Comparison of ENCODE assay signal across 10 cellular contexts in genomic region chr19:35249848-35250711, GRCh38. TPM values are rescaled to one million over a fixed set of nuclear protein-coding genes. Genes with fewer than 3 reads are reported as not detected.
A peak's percentile ranks its signal among the peaks of the same experiment; 100 is the strongest.
DNase-seq lines count a peak whose midpoint lies in the region; ATAC-seq lines count a peak whose summit lies in the region.
"Had no signal": no experiment of that assay in that cellular context is flagged by ENCODE, and none has a peak within 500 bp of the region (broad histone marks: within the 10 kb centered on the region; RNA-seq: fewer than 3 reads in every experiment).

No MANE protein-coding gene starts in this region.

- no peak for ATAC-seq in activated CD8-positive, alpha-beta memory T cell treated with anti-CD3 and anti-CD28 coated beads, Interleukin-2, amount 10 ng/mL, durations not matched to agents 7 days and 5 days
- ATAC-seq in stimulated activated effector memory CD8-positive, alpha-beta T cell treated with anti-CD3 and anti-CD28 coated beads, Interleukin-12 subunit alpha, Interleukin-12 subunit beta, amount 100 ng/mL, for 72 hours: no peak

- peak in 2 of 3 experiments; percentile 15 to 25 for DNase-seq in NCI-H1417 (lab: John Stamatoyannopoulos, UW)
- no peak for DNase-seq in NCI-H1417 treated with DMSO at 0.1 percent for 48 hours (lab: John Stamatoyannopoulos, UW)
- DNase-seq in activated CD8-positive, alpha-beta memory T cell treated with anti-CD3 and anti-CD28 coated beads, Interleukin-2, amount 10 ng/mL, durations not matched to agents 7 days and 5 days: peak; percentile 36
- no peak for DNase-seq in stimulated activated effector memory CD8-positive, alpha-beta T cell treated with anti-CD3 and anti-CD28 coated beads, Interleukin-12 subunit alpha, Interleukin-12 subunit beta, amount 100 ng/mL, for 72 hours (ENCODE audit: low spot score in 2 of 2)
- no peak for DNase-seq in stimulated activated CD4-positive, alpha-beta T cell treated with anti-CD3 and anti-CD28 coated beads, Interleukin-2, amount 100 ng/mL, for 48 hours
- DNase-seq in substantia nigra (lab: John Stamatoyannopoulos, UW): no peak
- DNase-seq in NCI-H526 treated with DMSO at 0.1 percent for 48 hours (lab: John Stamatoyannopoulos, UW): no peak

- peaks cover 24% of the 10 kb centered on the region for H3K27me3 Mint-ChIP-seq in activated CD8-positive, alpha-beta memory T cell treated with anti-CD3 and anti-CD28 coated beads, Interleukin-2, amount 10 ng/mL, durations not matched to agents 7 days and 5 days

- no peaks in the 10 kb centered on the region for H3K9me3 Mint-ChIP-seq in activated CD8-positive, alpha-beta memory T cell treated with anti-CD3 and anti-CD28 coated beads, Interleukin-2, amount 10 ng/mL, durations not matched to agents 7 days and 5 days (ENCODE audit: low read depth)
- H3K9me3 Mint-ChIP-seq in stimulated activated effector memory CD8-positive, alpha-beta T cell treated with anti-CD3 and anti-CD28 coated beads, Interleukin-12 subunit alpha, Interleukin-12 subunit beta, amount 100 ng/mL, for 72 hours: no peaks in the 10 kb centered on the region

- peaks cover 25% of the 10 kb centered on the region for H3K4me1 Mint-ChIP-seq in activated CD8-positive, alpha-beta memory T cell treated with anti-CD3 and anti-CD28 coated beads, Interleukin-2, amount 10 ng/mL, durations not matched to agents 7 days and 5 days
- H3K4me1 Mint-ChIP-seq in stimulated activated effector memory CD8-positive, alpha-beta T cell treated with anti-CD3 and anti-CD28 coated beads, Interleukin-12 subunit alpha, Interleukin-12 subunit beta, amount 100 ng/mL, for 72 hours: peaks cover 40% of the 10 kb centered on the region

- H3K4me1 ChIP-seq in iPS-20b (ENCODE audit: insufficient read depth, low read length): peaks cover 14% of the 10 kb centered on the region

- no peaks in the 10 kb centered on the region for H3K9me3 ChIP-seq in iPS-20b (ENCODE audit: insufficient read depth, low read depth, low read length)

- H3K4me3 Mint-ChIP-seq in activated CD8-positive, alpha-beta memory T cell treated with anti-CD3 and anti-CD28 coated beads, Interleukin-2, amount 10 ng/mL, durations not matched to agents 7 days and 5 days: peak overlapping the region; percentile 79
- H3K4me3 Mint-ChIP-seq in stimulated activated effector memory CD8-positive, alpha-beta T cell treated with anti-CD3 and anti-CD28 coated beads, Interleukin-12 subunit alpha, Interleukin-12 subunit beta, amount 100 ng/mL, for 72 hours: peak overlapping the region; percentile 88

- H3K4me3 ChIP-seq in iPS-20b (ENCODE audit: low read length): peak overlapping the region; percentile 94

- H3K27me3 ChIP-seq in iPS-20b (ENCODE audit: insufficient read depth, low read length): no peaks in the 10 kb centered on the region

- H3K27ac Mint-ChIP-seq in activated CD8-positive, alpha-beta memory T cell treated with anti-CD3 and anti-CD28 coated beads, Interleukin-2, amount 10 ng/mL, durations not matched to agents 7 days and 5 days: no peak overlapping the region
- peak overlapping the region; percentile 91 for H3K27ac Mint-ChIP-seq in stimulated activated effector memory CD8-positive, alpha-beta T cell treated with anti-CD3 and anti-CD28 coated beads, Interleukin-12 subunit alpha, Interleukin-12 subunit beta, amount 100 ng/mL, for 72 hours

- H3K36me3 Mint-ChIP-seq in activated CD8-positive, alpha-beta memory T cell treated with anti-CD3 and anti-CD28 coated beads, Interleukin-2, amount 10 ng/mL, durations not matched to agents 7 days and 5 days: peaks cover 8% of the 10 kb centered on the region
- H3K36me3 Mint-ChIP-seq in stimulated activated effector memory CD8-positive, alpha-beta T cell treated with anti-CD3 and anti-CD28 coated beads, Interleukin-12 subunit alpha, Interleukin-12 subunit beta, amount 100 ng/mL, for 72 hours: peaks cover 49% of the 10 kb centered on the region

- peaks cover 39% of the 10 kb centered on the region for H3K36me3 ChIP-seq in iPS-20b (ENCODE audit: insufficient read depth, low read depth, low read length)

- no peak overlapping the region for H3K27ac ChIP-seq in iPS-20b (ENCODE audit: low read length)
- H3K27ac ChIP-seq in substantia nigra (ENCODE audit: low read depth, low read length, poor library complexity, severe bottlenecking): no peak overlapping the region

- peak overlapping the region; percentile 99; the same call in 1 of the 2 replicates for H3K9ac ChIP-seq in iPS-20b (ENCODE audit: low read depth, low read length)

- CTCF ChIA-PET in activated CD8-positive, alpha-beta memory T cell treated with anti-CD3 and anti-CD28 coated beads, Interleukin-2, amount 10 ng/mL, durations not matched to agents 7 days and 5 days (lab: Charles Lee): interaction anchor here (1.1 kb wide), 1 partner anchor 20 kb away, joined by 3 read pairs; no protein-coding TSS in a partner anchor

RNA-seq across cellular contexts. Expression of gene LSR, which starts 1.3 kb away (rescaled TPM):
- 10 to 100 TPM in 1 of 2 experiments, 1 to 10 TPM in 1; 7.2 to 10.0 TPM for total RNA-seq in activated CD8-positive, alpha-beta memory T cell treated with anti-CD3 and anti-CD28 coated beads, Interleukin-2, amount 10 ng/mL, durations not matched to agents 7 days and 5 days

RNA-seq across cellular contexts. Expression of gene USF2, which starts 18.7 kb away (rescaled TPM):
- 100 to 1,000 TPM; 138 to 154 TPM for total RNA-seq in activated CD8-positive, alpha-beta memory T cell treated with anti-CD3 and anti-CD28 coated beads, Interleukin-2, amount 10 ng/mL, durations not matched to agents 7 days and 5 days

RNA-seq across cellular contexts. Expression of gene FAM187B, which starts 21.5 kb away (rescaled TPM):
- total RNA-seq in activated CD8-positive, alpha-beta memory T cell treated with anti-CD3 and anti-CD28 coated beads, Interleukin-2, amount 10 ng/mL, durations not matched to agents 7 days and 5 days: not detected
- total RNA-seq: fibroblast of lung, LHCN-M2 had no signal

RNA-seq across cellular contexts. Expression of gene HAMP, which starts 32.2 kb away (rescaled TPM):
- total RNA-seq in activated CD8-positive, alpha-beta memory T cell treated with anti-CD3 and anti-CD28 coated beads, Interleukin-2, amount 10 ng/mL, durations not matched to agents 7 days and 5 days: under 1 TPM; 0.55 to 0.77 TPM
- total RNA-seq: fibroblast of lung, LHCN-M2 had no signal

RNA-seq across cellular contexts. Expression of gene MAG, which starts 41.9 kb away (rescaled TPM):
- under 1 TPM in 1 of 2 experiments, not detected in 1; 0.26 TPM for total RNA-seq in activated CD8-positive, alpha-beta memory T cell treated with anti-CD3 and anti-CD28 coated beads, Interleukin-2, amount 10 ng/mL, durations not matched to agents 7 days and 5 days
- total RNA-seq: LHCN-M2 had no signal

Comparison
In these comparisons a context has a peak if more than half of its experiments do, and no peak if none do; other contexts are left out.
1. DNase-seq: peak in NCI-H1417 (2 of 3) and activated CD8-positive, alpha-beta memory T cell treated with anti-CD3 and anti-CD28 coated beads, Interleukin-2, amount 10 ng/mL, durations not matched to agents 7 days and 5 days (single experiment); none in NCI-H1417 treated with DMSO at 0.1 percent for 48 hours (single experiment), stimulated activated effector memory CD8-positive, alpha-beta T cell treated with anti-CD3 and anti-CD28 coated beads, Interleukin-12 subunit alpha, Interleukin-12 subunit beta, amount 100 ng/mL, for 72 hours (0 of 2), stimulated activated CD4-positive, alpha-beta T cell treated with anti-CD3 and anti-CD28 coated beads, Interleukin-2, amount 100 ng/mL, for 48 hours (0 of 2), substantia nigra (0 of 49) and NCI-H526 treated with DMSO at 0.1 percent for 48 hours (single experiment).